24 cellular contexts compared by ENCODE assay signal in genomic region chr2:39419282-39420223, GRCh38. TPM values are rescaled to one million over a fixed set of nuclear protein-coding genes. Genes with fewer than 3 reads are reported as not detected.
DNase-seq lines count a peak whose midpoint lies in the region; ATAC-seq and TF ChIP-seq lines count a peak whose summit lies in the region.
"Had no signal": no experiment of that assay in that cellular context is flagged by ENCODE, and none has a peak within 500 bp of the region (broad histone marks: within the 10 kb centered on the region; RNA-seq: fewer than 3 reads in every experiment).

No MANE protein-coding gene starts in this region.

- peaks cover 3% of the 10 kb centered on the region for H3K36me3 Mint-ChIP-seq in stimulated activated naive CD8-positive, alpha-beta T cell treated with anti-CD3 and anti-CD28 coated beads, Interleukin-15, Interleukin-2, amounts not matched to agents 100 ng/mL and 50 ng/mL, for 24 hours (ENCODE audit: low read depth)
- no peaks in the 10 kb centered on the region for H3K36me3 Mint-ChIP-seq in activated T-helper 17 cell treated with anti-CD3 and anti-CD28 coated beads, Interleukin-2, amount 50 U/mL, for 72 hours (ENCODE audit: low read depth)

- ATAC-seq in stimulated activated naive CD8-positive, alpha-beta T cell treated with anti-CD3 and anti-CD28 coated beads, Interleukin-15, Interleukin-2, amounts not matched to agents 100 U/mL and 50 U/mL, for 24 hours: no peak
- peak; percentile 70 for ATAC-seq in activated T-helper 17 cell treated with anti-CD3 and anti-CD28 coated beads, Interleukin-2, amount 50 U/mL, for 72 hours (replicated peaks)
- ATAC-seq in HG03460 (IDR thresholded peaks at IDR 0.05; ENCODE audit: unreplicated experiment): no peak
- ATAC-seq: activated CD8-positive, alpha-beta T cell treated with anti-CD3 and anti-CD28 coated beads, Interleukin-2, amount 10 ng/mL, durations not matched to agents 7 days and 5 days; left cardiac atrium; naive thymus-derived CD8-positive, alpha-beta T cell had no signal

- no peak for TF ChIP-seq CTCF in fibroblast of the aortic adventitia (IDR thresholded peaks at IDR 0.05; ENCODE audit: insufficient read depth, low read length)

- H3K9me3 Mint-ChIP-seq in stimulated activated naive CD8-positive, alpha-beta T cell treated with anti-CD3 and anti-CD28 coated beads, Interleukin-15, Interleukin-2, amounts not matched to agents 100 ng/mL and 50 ng/mL, for 24 hours: peaks cover 5% of the 10 kb centered on the region
- H3K9me3 Mint-ChIP-seq in activated T-helper 17 cell treated with anti-CD3 and anti-CD28 coated beads, Interleukin-2, amount 50 U/mL, for 72 hours: no peaks in the 10 kb centered on the region
- H3K9me3 Mint-ChIP-seq: naive thymus-derived CD8-positive, alpha-beta T cell had no signal

- no peak overlapping the region for H3K4me3 Mint-ChIP-seq in stimulated activated naive CD8-positive, alpha-beta T cell treated with anti-CD3 and anti-CD28 coated beads, Interleukin-15, Interleukin-2, amounts not matched to agents 100 ng/mL and 50 ng/mL, for 24 hours
- no peak overlapping the region for H3K4me3 Mint-ChIP-seq in activated T-helper 17 cell treated with anti-CD3 and anti-CD28 coated beads, Interleukin-2, amount 50 U/mL, for 72 hours
- H3K4me3 Mint-ChIP-seq: activated CD8-positive, alpha-beta T cell treated with anti-CD3 and anti-CD28 coated beads, Interleukin-2, amount 10 ng/mL, durations not matched to agents 7 days and 5 days; naive thymus-derived CD8-positive, alpha-beta T cell had no signal

- no peak overlapping the region for H3K4me3 ChIP-seq in fibroblast of the aortic adventitia (ENCODE audit: low read depth, low read length)
- H3K4me3 ChIP-seq: ovary, right atrium auricular region had no signal

- peak overlapping the region; percentile 22 for H3K27ac Mint-ChIP-seq in stimulated activated naive CD8-positive, alpha-beta T cell treated with anti-CD3 and anti-CD28 coated beads, Interleukin-15, Interleukin-2, amounts not matched to agents 100 ng/mL and 50 ng/mL, for 24 hours
- H3K27ac Mint-ChIP-seq in activated T-helper 17 cell treated with anti-CD3 and anti-CD28 coated beads, Interleukin-2, amount 50 U/mL, for 72 hours: no peak overlapping the region
- H3K27ac Mint-ChIP-seq: activated CD8-positive, alpha-beta T cell treated with anti-CD3 and anti-CD28 coated beads, Interleukin-2, amount 10 ng/mL, durations not matched to agents 7 days and 5 days had no signal

- DNase-seq in stimulated activated naive CD8-positive, alpha-beta T cell treated with anti-CD3 and anti-CD28 coated beads, Interleukin-15, Interleukin-2, amounts not matched to agents 100 U/mL and 50 U/mL, for 24 hours: no peak
- DNase-seq in fibroblast of the aortic adventitia (ENCODE audit: low read depth) (peak; percentile 24), dermis blood vessel endothelial cell (no peak), germinal center (ENCODE audit: low spot score) (no peak)
- no peak for DNase-seq in activated naive CD4-positive, alpha-beta T cell treated with Interleukin-2 at 50 U/mL for 16 hours
- DNase-seq: ACHN; activated CD8-positive, alpha-beta T cell treated with anti-CD3 and anti-CD28 coated beads, Interleukin-2, amount 10 ng/mL, durations not matched to agents 7 days and 5 days; activated naive CD4-positive, alpha-beta T cell; activated T-cell treated with anti-CD3 and anti-CD28 coated beads, Interleukin-2, amount 50 U/mL, for 1 hour; Calu3; glutamatergic neuron; H7; KBM-7; left cardiac atrium; MV-4-11; naive thymus-derived CD8-positive, alpha-beta T cell; NCI-H1694; NCI-H69; ovary; T-helper 9 cell had no signal

- H3K4me1 Mint-ChIP-seq in stimulated activated naive CD8-positive, alpha-beta T cell treated with anti-CD3 and anti-CD28 coated beads, Interleukin-15, Interleukin-2, amounts not matched to agents 100 ng/mL and 50 ng/mL, for 24 hours (ENCODE audit: low read depth): peaks cover 49% of the 10 kb centered on the region
- peaks cover 22% of the 10 kb centered on the region for H3K4me1 Mint-ChIP-seq in activated T-helper 17 cell treated with anti-CD3 and anti-CD28 coated beads, Interleukin-2, amount 50 U/mL, for 72 hours

- H3K27me3 Mint-ChIP-seq in stimulated activated naive CD8-positive, alpha-beta T cell treated with anti-CD3 and anti-CD28 coated beads, Interleukin-15, Interleukin-2, amounts not matched to agents 100 ng/mL and 50 ng/mL, for 24 hours: no peaks in the 10 kb centered on the region
- no peaks in the 10 kb centered on the region for H3K27me3 Mint-ChIP-seq in activated T-helper 17 cell treated with anti-CD3 and anti-CD28 coated beads, Interleukin-2, amount 50 U/mL, for 72 hours
- H3K27me3 Mint-ChIP-seq: naive thymus-derived CD8-positive, alpha-beta T cell had no signal

RNA-seq across cellular contexts. Expression of gene MAP4K3, which starts 17.5 kb away (rescaled TPM):
- total RNA-seq in activated T-helper 17 cell treated with anti-CD3 and anti-CD28 coated beads, Interleukin-2, amount 50 U/mL, for 72 hours: 10 to 100 TPM in 1 of 2 donors, 1 to 10 TPM in 1; 8.9 to 11.3 TPM
- total RNA-seq in fibroblast of the aortic adventitia (ENCODE audit: low replicate concordance) (48.0 and 52.4 TPM in 2 replicates), dermis blood vessel endothelial cell (17.4 and 24.0 TPM in 2 replicates)
